Comparison of ENCODE assay signal across 10 cellular contexts in genomic region chr10:69057951-69058297, GRCh38. TPM values are rescaled to one million over a fixed set of nuclear protein-coding genes. Genes with fewer than 3 reads are reported as not detected.
DNase-seq lines count a peak whose midpoint lies in the region; ATAC-seq and TF ChIP-seq lines count a peak whose summit lies in the region.
"Had no signal": no experiment of that assay in that cellular context is flagged by ENCODE, and none has a peak within 500 bp of the region (broad histone marks: within the 10 kb centered on the region; RNA-seq: fewer than 3 reads in every experiment).

No MANE protein-coding gene starts in this region.

- H3K27me3 ChIP-seq in skeletal muscle satellite cell (ENCODE audit: control insufficient read depth, insufficient read depth, low read length): no peaks in the 10 kb centered on the region

- TF ChIP-seq CTCF in fibroblast of pulmonary artery (IDR thresholded peaks at IDR 0.05; ENCODE audit: low read length, missing control alignments): no peak

- H3K27me3 Mint-ChIP-seq in T-helper 1 cell treated with Interleukin-12 subunit alpha and Interleukin-12 subunit beta and Interleukin-4 antibody, amounts not matched to agents 30 μg/mL and 1 μg/mL, for 36 hours (ENCODE audit: low read depth): no peaks in the 10 kb centered on the region

- ATAC-seq in GM21576 (IDR thresholded peaks at IDR 0.05; ENCODE audit: unreplicated experiment): no peak
- no peak for ATAC-seq in GM18520 (IDR thresholded peaks at IDR 0.05; ENCODE audit: unreplicated experiment)

- DNase-seq in T-helper 1 cell (no peak), T1000 (lab: John Stamatoyannopoulos, UW) (peak; percentile 47), fibroblast of pulmonary artery (ENCODE audit: low read depth) (peak; percentile 40)
- DNase-seq in NK-92 treated with Interleukin-12 subunit alpha and Interleukin-12 subunit beta, amount 100 ng/mL, for 24 hours (lab: John Stamatoyannopoulos, UW): no peak
- DNase-seq: 8988T, SHP77 treated with DMSO at 0.1 percent for 48 hours had no signal

- no peaks in the 10 kb centered on the region for H3K36me3 ChIP-seq in skeletal muscle satellite cell (ENCODE audit: insufficient read depth, low read length)

- H3K9me3 Mint-ChIP-seq in T-helper 1 cell treated with Interleukin-12 subunit alpha and Interleukin-12 subunit beta and Interleukin-4 antibody, amounts not matched to agents 30 μg/mL and 1 μg/mL, for 36 hours: no peaks in the 10 kb centered on the region

- H3K4me1 Mint-ChIP-seq in T-helper 1 cell treated with Interleukin-12 subunit alpha and Interleukin-12 subunit beta and Interleukin-4 antibody, amounts not matched to agents 30 μg/mL and 1 μg/mL, for 36 hours (ENCODE audit: low read depth): peaks cover 38% of the 10 kb centered on the region

- peaks cover 2% of the 10 kb centered on the region for H3K36me3 Mint-ChIP-seq in T-helper 1 cell treated with Interleukin-12 subunit alpha and Interleukin-12 subunit beta and Interleukin-4 antibody, amounts not matched to agents 30 μg/mL and 1 μg/mL, for 36 hours (ENCODE audit: low read depth)

- no peak overlapping the region for H3K4me3 Mint-ChIP-seq in T-helper 1 cell treated with Interleukin-12 subunit alpha and Interleukin-12 subunit beta and Interleukin-4 antibody, amounts not matched to agents 30 μg/mL and 1 μg/mL, for 36 hours

- H3K4me3 ChIP-seq in fibroblast of pulmonary artery (replicated peaks; ENCODE audit: low read depth, low read length): no peak overlapping the region
- H3K4me3 ChIP-seq in skeletal muscle satellite cell (ENCODE audit: low read length): no peak overlapping the region

- H3K27ac Mint-ChIP-seq in T-helper 1 cell treated with Interleukin-12 subunit alpha and Interleukin-12 subunit beta and Interleukin-4 antibody, amounts not matched to agents 30 μg/mL and 1 μg/mL, for 36 hours: peak overlapping the region; percentile 46

- H3K4me1 ChIP-seq in skeletal muscle satellite cell (ENCODE audit: control insufficient read depth, insufficient read depth, low read length): peaks cover 51% of the 10 kb centered on the region

- H3K9me3 ChIP-seq in skeletal muscle satellite cell (replicated peaks; ENCODE audit: low read length): no peaks in the 10 kb centered on the region

- H3K4me2 ChIP-seq in skeletal muscle satellite cell (ENCODE audit: low read length): peak overlapping the region; percentile 32

- H3K9ac ChIP-seq in skeletal muscle satellite cell (ENCODE audit: low read depth, low read length): peak overlapping the region; percentile 51

RNA-seq across cellular contexts. Expression of gene SRGN, which starts 30.0 kb away (rescaled TPM):
- total RNA-seq in skeletal muscle satellite cell (2012; rRNA removed): 183 and 286 TPM in 2 replicates

Comparison
In these comparisons a context has a peak if more than half of its experiments do, and no peak if none do; other contexts are left out.
1. DNase-seq: peak in T1000 (single experiment) and fibroblast of pulmonary artery (single experiment); none in T-helper 1 cell (0 of 5) and NK-92 treated with Interleukin-12 subunit alpha and Interleukin-12 subunit beta, amount 100 ng/mL, for 24 hours (single experiment).